ENCODE assay signal across 11 cellular contexts in genomic region chr17:69539781-69540319, GRCh38.
DNase-seq lines count a peak whose midpoint lies in the region; FAIRE-seq and TF ChIP-seq lines count a peak whose summit lies in the region.
"Had no signal": no experiment of that assay in that cellular context is flagged by ENCODE, and none has a peak within 500 bp of the region (broad histone marks: within the 10 kb centered on the region; RNA-seq: fewer than 3 reads in every experiment).

No MANE protein-coding gene starts in this region.

- no peaks in the 10 kb centered on the region for H3K79me1 ChIP-seq in trophoblast cell (ENCODE audit: low read length)

- no peaks in the 10 kb centered on the region for H3K27me3 ChIP-seq in endothelial cell of umbilical vein (ENCODE audit: control insufficient read depth in 2 of 2, insufficient read depth in 2 of 2, low read length in 2 of 2)
- H3K27me3 ChIP-seq in trophoblast cell (ENCODE audit: insufficient read depth, low read length), result no peaks in the 10 kb centered on the region

- POLR2A ChIA-PET in endothelial cell of umbilical vein (lab: Charles Lee), result interaction anchor here (0.6 to 1.4 kb wide), 5 partner anchors 20 to 619 kb away, joined by 3 to 4 read pairs (median 3); no protein-coding TSS in a partner anchor

- H3K9me1 ChIP-seq in endothelial cell of umbilical vein (replicated peaks; ENCODE audit: control insufficient read depth, extremely low read depth, insufficient read depth, low read length), result no peaks in the 10 kb centered on the region

- H3K4me3 ChIP-seq in endothelial cell of umbilical vein (replicated peaks in 1 of 3; ENCODE audit: insufficient read depth in 1 of 3, low read depth in 1 of 3, low read length in 3 of 3) (no peak overlapping the region), trophoblast cell (ENCODE audit: low read depth, low read length) (no peak overlapping the region)

- peak; percentile 34 for TF ChIP-seq POLR2A in endothelial cell of umbilical vein (IDR thresholded peaks at IDR 0.05; ENCODE audit: low read depth, low read length)

- dilution Hi-C loops in endothelial cell of umbilical vein (cut with MboI; ENCODE audit: extremely low pct_ligation_motif_present, low sequenced_read_pairs), result no loop called here

- H3K36me3 ChIP-seq in endothelial cell of umbilical vein (ENCODE audit: control insufficient read depth in 2 of 2, extremely low read depth in 1 of 2, insufficient read depth in 2 of 2, low read length in 2 of 2) (no peaks in the 10 kb centered on the region), trophoblast cell (ENCODE audit: control insufficient read depth in 1 of 2, insufficient read depth in 2 of 2, low read length in 2 of 2) (no peaks in the 10 kb centered on the region)

- H3K4me1 Mint-ChIP-seq in activated T-helper 2 cell treated with anti-CD3 and anti-CD28 coated beads, Interferon-gamma antibody, Interleukin-2, Interleukin-4, amounts not matched to agents 10 μg/mL and 5 μg/mL and 100 μg/mL, durations not matched to agents 14 hours and 24 hours and 36 hours (ENCODE audit: low read depth), result peaks cover 8% of the 10 kb centered on the region

- H3K9ac ChIP-seq in endothelial cell of umbilical vein (replicated peaks; ENCODE audit: extremely low read depth, insufficient read depth, low read length), result peak overlapping the region; percentile 50
- H3K9ac ChIP-seq in trophoblast cell (ENCODE audit: low read length), result no peak overlapping the region

- no peak overlapping the region for H2AK5ac ChIP-seq in trophoblast cell (ENCODE audit: low read length)

- WGBS in trophoblast cell (ENCODE audit: extremely low coverage, insufficient coverage, insufficient read length), result no CpG with 5 or more reads among the region's 4 CpGs

- H3K27ac ChIP-seq in endothelial cell of umbilical vein (ENCODE audit: insufficient read depth, low read depth, low read length) (peak overlapping the region; percentile 89), trophoblast cell (ENCODE audit: low read depth, low read length) (peak overlapping the region; percentile 38)

- TF ChIP-seq CTCF in endothelial cell of umbilical vein (IDR thresholded peaks at IDR 0.05; ENCODE audit: extremely low read depth in 1 of 2, insufficient read depth in 1 of 2, low read depth in 1 of 2, low read length in 2 of 2), result no peak

- DNase-seq in EH (ENCODE audit: low read depth), result peak; percentile 61
- peak; percentile 73 for DNase-seq in NCI-H748 treated with DMSO at 0.1 percent for 48 hours (lab: John Stamatoyannopoulos, UW)
- peak; percentile 97 for DNase-seq in endothelial cell of umbilical vein (ENCODE audit: low read depth, low spot score)
- peak; percentile 46 to 84 for DNase-seq in trophoblast cell
- DNase-seq in stimulated activated CD4-positive, alpha-beta T cell treated with anti-CD3 and anti-CD28 coated beads, Interleukin-15, amount 100 ng/mL, for 24 hours, result no peak
- no peak for DNase-seq in AML-193 (lab: John Stamatoyannopoulos, UW)
- no peak for DNase-seq in activated T-helper 2 cell treated with anti-CD3 and anti-CD28 coated beads, Interferon-gamma antibody, Interleukin-2, Interleukin-4, amounts not matched to agents 10 μg/mL and 5 μg/mL and 100 μg/mL, durations not matched to agents 14 hours and 24 hours and 36 hours (ENCODE audit: low spot score)
- no peak for DNase-seq in activated effector memory CD4-positive, alpha-beta T cell treated with anti-CD3 and anti-CD28 coated beads, Interleukin-2, amount 50 U/mL, for 16 hours
- DNase-seq: cortex of kidney, left cardiac atrium, MM.1S had no signal

- no peaks in the 10 kb centered on the region for H3K9me3 Mint-ChIP-seq in activated T-helper 2 cell treated with anti-CD3 and anti-CD28 coated beads, Interferon-gamma antibody, Interleukin-2, Interleukin-4, amounts not matched to agents 10 μg/mL and 5 μg/mL and 100 μg/mL, durations not matched to agents 14 hours and 24 hours and 36 hours

- H3K27me3 Mint-ChIP-seq in activated T-helper 2 cell treated with anti-CD3 and anti-CD28 coated beads, Interferon-gamma antibody, Interleukin-2, Interleukin-4, amounts not matched to agents 10 μg/mL and 5 μg/mL and 100 μg/mL, durations not matched to agents 14 hours and 24 hours and 36 hours (ENCODE audit: low read depth), result no peaks in the 10 kb centered on the region

- no peaks in the 10 kb centered on the region for H3K9me3 ChIP-seq in endothelial cell of umbilical vein (replicated peaks; ENCODE audit: control insufficient read depth, insufficient read depth, low read length)
- no peaks in the 10 kb centered on the region for H3K9me3 ChIP-seq in trophoblast cell (ENCODE audit: insufficient read depth, low read depth, low read length)

- H2BK120ac ChIP-seq in trophoblast cell (ENCODE audit: insufficient read depth, low read length, poor library complexity), result no peak overlapping the region

- H3K4me2 ChIP-seq in endothelial cell of umbilical vein (ENCODE audit: insufficient read depth, low read length), result peak overlapping the region; percentile 66
- no peak overlapping the region for H3K4me2 ChIP-seq in trophoblast cell (ENCODE audit: low read length)

- no peak overlapping the region for H3K14ac ChIP-seq in trophoblast cell (ENCODE audit: low read length)

- H2BK5ac ChIP-seq in trophoblast cell (ENCODE audit: low read depth, low read length, poor library complexity), result no peak overlapping the region

- CTCF ChIA-PET in endothelial cell of umbilical vein (lab: Charles Lee), result interaction anchor here (0.7 to 3.6 kb wide), 20 partner anchors 9 to 1090 kb away, joined by 3 to 22 read pairs (median 6); partner anchors contain the start of gene MAP2K6

- no peaks in the 10 kb centered on the region for H4K20me1 ChIP-seq in endothelial cell of umbilical vein (replicated peaks; ENCODE audit: control insufficient read depth, extremely low read depth, insufficient read depth, low read length)

- H3K27ac Mint-ChIP-seq in activated T-helper 2 cell treated with anti-CD3 and anti-CD28 coated beads, Interferon-gamma antibody, Interleukin-2, Interleukin-4, amounts not matched to agents 10 μg/mL and 5 μg/mL and 100 μg/mL, durations not matched to agents 14 hours and 24 hours and 36 hours, result no peak overlapping the region

- H2AFZ ChIP-seq in endothelial cell of umbilical vein (ENCODE audit: low read depth, low read length), result peak overlapping the region; percentile 32
- no peak overlapping the region for H2AFZ ChIP-seq in trophoblast cell (ENCODE audit: insufficient read depth, low read length, poor library complexity)

- no peak overlapping the region for H3K4ac ChIP-seq in trophoblast cell (ENCODE audit: low read depth, low read length)

- H4K8ac ChIP-seq in trophoblast cell (ENCODE audit: low read depth, low read length), result no peak overlapping the region

- BruUV-seq in endothelial cell of umbilical vein (replicated peaks; lab: Mats Ljungman, UMichigan), result TSS peak; percentile 91

- H4K12ac ChIP-seq in trophoblast cell (ENCODE audit: low read depth, low read length), result no peak overlapping the region

- no peak overlapping the region for H3K23ac ChIP-seq in trophoblast cell (ENCODE audit: low read length)

- H4K91ac ChIP-seq in trophoblast cell (ENCODE audit: low read depth, low read length), result no peak overlapping the region

- H3K4me1 ChIP-seq in endothelial cell of umbilical vein (ENCODE audit: control insufficient read depth, extremely low read depth, insufficient read depth, low read length) (peaks cover 18% of the 10 kb centered on the region), trophoblast cell (ENCODE audit: control insufficient read depth in 1 of 2, insufficient read depth in 2 of 2, low read length in 2 of 2) (peaks cover 0 to 4% of the 10 kb centered on the region in 2 experiments)

- H2BK12ac ChIP-seq in trophoblast cell (ENCODE audit: low read length), result no peak overlapping the region

- FAIRE-seq in endothelial cell of umbilical vein (lab: Jason Lieb, UNC), result peak; percentile 86

- intact Hi-C loops in endothelial cell of umbilical vein (cut with micrococcal nuclease), result loop anchor here (5.0 kb wide), 1 partner anchor 1082 kb away; no protein-coding TSS in a partner anchor
- intact Hi-C loops in activated T-helper 2 cell treated with anti-CD3 and anti-CD28 coated beads, Interferon-gamma antibody, Interleukin-2, Interleukin-4, amounts not matched to agents 10 μg/mL and 5 μg/mL and 100 μg/mL, durations not matched to agents 14 hours and 24 hours and 36 hours (cut with micrococcal nuclease), result no loop called here

- H3K36me3 Mint-ChIP-seq in activated T-helper 2 cell treated with anti-CD3 and anti-CD28 coated beads, Interferon-gamma antibody, Interleukin-2, Interleukin-4, amounts not matched to agents 10 μg/mL and 5 μg/mL and 100 μg/mL, durations not matched to agents 14 hours and 24 hours and 36 hours (ENCODE audit: low read depth), result peaks cover 8% of the 10 kb centered on the region

- no peak overlapping the region for H3K4me3 Mint-ChIP-seq in activated T-helper 2 cell treated with anti-CD3 and anti-CD28 coated beads, Interferon-gamma antibody, Interleukin-2, Interleukin-4, amounts not matched to agents 10 μg/mL and 5 μg/mL and 100 μg/mL, durations not matched to agents 14 hours and 24 hours and 36 hours (ENCODE audit: low read depth)

- H3K18ac ChIP-seq in trophoblast cell (ENCODE audit: low read length), result no peak overlapping the region

- no peaks in the 10 kb centered on the region for H3K79me2 ChIP-seq in endothelial cell of umbilical vein (ENCODE audit: control insufficient read depth, insufficient read depth, low read length)
- no peaks in the 10 kb centered on the region for H3K79me2 ChIP-seq in trophoblast cell (ENCODE audit: control insufficient read depth, insufficient read depth, low read length, poor library complexity)

TF ChIP-seq in endothelial cell of umbilical vein, 7 proteins besides CTCF, POLR2A, EP300 and RAD21:
- TF ChIP-seq EZH2 (IDR thresholded peaks at IDR 0.05; ENCODE audit: borderline replicate concordance, low read depth, low read length, severe bottlenecking), result no peak
- TF ChIP-seq FOS (IDR thresholded peaks at IDR 0.05; ENCODE audit: borderline replicate concordance, insufficient read depth, low read length), result peak; percentile 90
- TF ChIP-seq MAX (IDR thresholded peaks at IDR 0.05; ENCODE audit: insufficient read depth, insufficient read length), result no peak
- no peak for TF ChIP-seq MYC (IDR thresholded peaks at IDR 0.05; ENCODE audit: low read depth, low read length)
- no peak for TF ChIP-seq POLR2AphosphoS5 (IDR thresholded peaks at IDR 0.05; ENCODE audit: insufficient read depth, low read depth, low read length)
- peak; percentile 64 for TF ChIP-seq GATA2 (IDR thresholded peaks at IDR 0.05; ENCODE audit: insufficient read depth, insufficient read length, low read depth, low read length)
- peak; percentile 72 for TF ChIP-seq JUN (IDR thresholded peaks at IDR 0.05; ENCODE audit: borderline replicate concordance, insufficient read depth, insufficient read length, low read depth)

Comparison
In these comparisons a context has a peak if more than half of its experiments do, and no peak if none do; other contexts are left out.
1. DNase-seq: peak in EH (single experiment), NCI-H748 treated with DMSO at 0.1 percent for 48 hours (single experiment), endothelial cell of umbilical vein (single experiment) and trophoblast cell (2 of 2); none in stimulated activated CD4-positive, alpha-beta T cell treated with anti-CD3 and anti-CD28 coated beads, Interleukin-15, amount 100 ng/mL, for 24 hours (single experiment), AML-193 (0 of 2), activated T-helper 2 cell treated with anti-CD3 and anti-CD28 coated beads, Interferon-gamma antibody, Interleukin-2, Interleukin-4, amounts not matched to agents 10 μg/mL and 5 μg/mL and 100 μg/mL, durations not matched to agents 14 hours and 24 hours and 36 hours (single experiment) and activated effector memory CD4-positive, alpha-beta T cell treated with anti-CD3 and anti-CD28 coated beads, Interleukin-2, amount 50 U/mL, for 16 hours (single experiment).